In genomic region chr6:16706029-16706428, GRCh38 we compare ENCODE assay signal across 20 cellular contexts. TPM values are rescaled to one million over a fixed set of nuclear protein-coding genes. Genes with fewer than 3 reads are reported as not detected.
DNase-seq lines count a peak whose midpoint lies in the region; ATAC-seq, FAIRE-seq and TF ChIP-seq lines count a peak whose summit lies in the region.
"Had no signal": no experiment of that assay in that cellular context is flagged by ENCODE, and none has a peak within 500 bp of the region (broad histone marks: within the 10 kb centered on the region; RNA-seq: fewer than 3 reads in every experiment).

No MANE protein-coding gene starts in this region.

- peak overlapping the region in 2 of 3 donors; percentile 6 to 60 for H3K27ac Mint-ChIP-seq in CD4-positive, CD25-positive, alpha-beta regulatory T cell
- H3K27ac Mint-ChIP-seq in astrocyte (ENCODE audit: unreplicated experiment), result peak overlapping the region; percentile 27

- H3K4me3 Mint-ChIP-seq in CD4-positive, CD25-positive, alpha-beta regulatory T cell, result peak overlapping the region in 3 of 4 donors; percentile 8 to 59 (median 23)
- H3K4me3 Mint-ChIP-seq in astrocyte (ENCODE audit: unreplicated experiment), result no peak overlapping the region
- H3K4me3 Mint-ChIP-seq: GM23338, WTC11 had no signal

- no peak overlapping the region for H3K27ac ChIP-seq in CD4-positive, CD25-positive, alpha-beta regulatory T cell (ENCODE audit: insufficient read depth, low read length, poor library complexity, severe bottlenecking)
- peak overlapping the region; percentile 77 for H3K27ac ChIP-seq in astrocyte (ENCODE audit: low read depth, low read length)
- H3K27ac ChIP-seq: pancreas had no signal

- TF ChIP-seq CTCF in astrocyte (IDR thresholded peaks at IDR 0.05; ENCODE audit: insufficient read depth, low read depth, low read length), result no peak

- no peak overlapping the region for H3K9ac ChIP-seq in astrocyte (ENCODE audit: low read length)

- H3K27me3 Mint-ChIP-seq in CD4-positive, CD25-positive, alpha-beta regulatory T cell, result no peaks in the 10 kb centered on the region
- no peaks in the 10 kb centered on the region for H3K27me3 Mint-ChIP-seq in astrocyte (ENCODE audit: low read depth, unreplicated experiment)

- FAIRE-seq in GM18507 (lab: Jason Lieb, UNC) (peak; percentile 21), astrocyte (lab: Jason Lieb, UNC) (no peak)
- FAIRE-seq: pancreas had no signal

- H3K27me3 ChIP-seq in CD4-positive, CD25-positive, alpha-beta regulatory T cell (ENCODE audit: control insufficient read depth, insufficient read depth, low read length), result no peaks in the 10 kb centered on the region
- H3K27me3 ChIP-seq in astrocyte (ENCODE audit: insufficient read depth, low read length), result no peaks in the 10 kb centered on the region
- H3K27me3 ChIP-seq: pancreas, sigmoid colon, upper lobe of left lung had no signal

- peaks cover 36 to 63% (median 51%) of the 10 kb centered on the region in 4 donors for H3K4me1 Mint-ChIP-seq in CD4-positive, CD25-positive, alpha-beta regulatory T cell
- H3K4me1 Mint-ChIP-seq in astrocyte (ENCODE audit: low read depth, unreplicated experiment), result peaks cover 46% of the 10 kb centered on the region

- peaks cover 26% of the 10 kb centered on the region for H3K4me1 ChIP-seq in CD4-positive, CD25-positive, alpha-beta regulatory T cell (ENCODE audit: control insufficient read depth, insufficient read depth, low read length, poor library complexity, severe bottlenecking)
- peaks cover 36% of the 10 kb centered on the region for H3K4me1 ChIP-seq in astrocyte (ENCODE audit: insufficient read depth, low read length)

- no peak for ATAC-seq in CD4-positive, CD25-positive, alpha-beta regulatory T cell (ENCODE audit: low read depth in 2 of 2)
- ATAC-seq in left lobe of liver, result peak; percentile 42
- ATAC-seq in HG03159 (IDR thresholded peaks at IDR 0.05; ENCODE audit: unreplicated experiment), result no peak

- H3K79me2 ChIP-seq in astrocyte (ENCODE audit: insufficient read depth, low read length), result peaks cover 83% of the 10 kb centered on the region

- H2AFZ ChIP-seq in astrocyte (ENCODE audit: low read depth, low read length), result no peak overlapping the region
- H2AFZ ChIP-seq: GM23338 had no signal

- H3K9me3 Mint-ChIP-seq in CD4-positive, CD25-positive, alpha-beta regulatory T cell, result peaks cover 0 to 2% (median 0%) of the 10 kb centered on the region in 7 donors
- peaks cover 2% of the 10 kb centered on the region for H3K9me3 Mint-ChIP-seq in astrocyte (ENCODE audit: unreplicated experiment)
- H3K9me3 Mint-ChIP-seq: GM23338, WTC11 had no signal

- H3K36me3 Mint-ChIP-seq in CD4-positive, CD25-positive, alpha-beta regulatory T cell, result peaks cover 3% of the 10 kb centered on the region
- peaks cover 9% of the 10 kb centered on the region for H3K36me3 Mint-ChIP-seq in astrocyte (ENCODE audit: low read depth, unreplicated experiment)

- no peak for DNase-seq in CD4-positive, CD25-positive, alpha-beta regulatory T cell
- DNase-seq in GM18507 (ENCODE audit: extremely low spot score, insufficient read length, low read depth) (no peak), astrocyte (ENCODE audit: low read depth) (no peak), left lobe of liver (ENCODE audit: low spot score) (no peak), UCSD-AML1 (lab: John Stamatoyannopoulos, UW; ENCODE audit: unreplicated experiment) (no peak), NCI-H345 treated with DMSO at 0.1 percent for 48 hours (lab: John Stamatoyannopoulos, UW; ENCODE audit: unreplicated experiment) (no peak), COR-L47 (lab: John Stamatoyannopoulos, UW) (no peak)
- DNase-seq: activated gamma-delta T cell treated with Interleukin-2 at 50 U/mL for 16 hours; amygdala; cerebellar nuclear complex; NCI-H1436 treated with DMSO at 0.1 percent for 48 hours; NCI-H774; pancreas; sigmoid colon; stimulated activated CD4-positive, alpha-beta T cell treated with anti-CD3 and anti-CD28 coated beads, Interleukin-1b, Interleukin-23, amount 100 ng/mL, for 48 hours had no signal

- no peak overlapping the region for H3K4me3 ChIP-seq in CD4-positive, CD25-positive, alpha-beta regulatory T cell (ENCODE audit: low read depth, low read length)
- no peak overlapping the region for H3K4me3 ChIP-seq in astrocyte (ENCODE audit: insufficient read depth, low read depth, low read length)
- H3K4me3 ChIP-seq: GM23338, pancreas, sigmoid colon, upper lobe of left lung had no signal

- H3K9me3 ChIP-seq in CD4-positive, CD25-positive, alpha-beta regulatory T cell (ENCODE audit: control insufficient read depth in 2 of 2, low read length in 2 of 2), result no peaks in the 10 kb centered on the region
- no peaks in the 10 kb centered on the region for H3K9me3 ChIP-seq in astrocyte (ENCODE audit: insufficient read depth, low read depth, low read length)
- H3K9me3 ChIP-seq: pancreas, sigmoid colon, upper lobe of left lung had no signal

- H3K36me3 ChIP-seq in CD4-positive, CD25-positive, alpha-beta regulatory T cell (ENCODE audit: control insufficient read depth, insufficient read depth, low read length), result no peaks in the 10 kb centered on the region
- H3K36me3 ChIP-seq in astrocyte (ENCODE audit: insufficient read depth, low read length), result no peaks in the 10 kb centered on the region
- H3K36me3 ChIP-seq: pancreas, sigmoid colon, upper lobe of left lung had no signal

- peaks cover 13% of the 10 kb centered on the region for H4K20me1 ChIP-seq in astrocyte (ENCODE audit: insufficient read depth, low read length)

- H3K4me2 ChIP-seq in astrocyte (ENCODE audit: low read length), result no peak overlapping the region
- H3K4me2 ChIP-seq: GM23338 had no signal

RNA-seq across cellular contexts. Expression of gene ATXN1, which starts 55.2 kb away (rescaled TPM):
- 191 TPM for total RNA-seq in CD4-positive, CD25-positive, alpha-beta regulatory T cell
- polyA plus RNA-seq in CD4-positive, CD25-positive, alpha-beta regulatory T cell, result 10 to 100 TPM; 15.8 to 22.9 (median 18.9) TPM
- total RNA-seq in astrocyte (68.3 and 70.9 TPM in 2 replicates), left lobe of liver (29.5 TPM)
- total RNA-seq: OCI-LY7 had no signal
